ENCODE assay signal across 22 cellular contexts in genomic region chr4:177411996-177412395, GRCh38. TPM values are rescaled to one million over a fixed set of nuclear protein-coding genes. Genes with fewer than 3 reads are reported as not detected.
DNase-seq lines count a peak whose midpoint lies in the region; ATAC-seq, FAIRE-seq and TF ChIP-seq lines count a peak whose summit lies in the region.
"Had no signal": no experiment of that assay in that cellular context is flagged by ENCODE, and none has a peak within 500 bp of the region (broad histone marks: within the 10 kb centered on the region; RNA-seq: fewer than 3 reads in every experiment).

No MANE protein-coding gene starts in this region.

- CTCF ChIA-PET in HepG2 (lab: Yijun Ruan, JAX; ENCODE audit: low intra/inter-chr PET ratio, low total read pairs) = no interaction called here

- 29% methylated on average over 5 of the region's 5 CpGs for WGBS in liver
- WGBS in HepG2 (ENCODE audit: low lambda C conversion rate) = 10% methylated on average over 5 of the region's 5 CpGs
- 11 to 16% methylated on average over 5 of the region's 5 CpGs for WGBS in pancreas, 2 donors

- BruUV-seq in HepG2 (replicated peaks; lab: Mats Ljungman, UMichigan) = no TSS peak

- no peaks in the 10 kb centered on the region for H3K27me3 ChIP-seq in liver (ENCODE audit: control insufficient read depth in 4 of 4, insufficient read depth in 4 of 4, low read length in 3 of 4)
- no peaks in the 10 kb centered on the region for H3K27me3 ChIP-seq in HepG2 (ENCODE audit: control insufficient read depth in 1 of 2, insufficient read depth in 2 of 2, low read length in 2 of 2)
- no peaks in the 10 kb centered on the region for H3K27me3 ChIP-seq in pancreas
- H3K27me3 ChIP-seq: BE2C, BLaER1 had no signal

- TF ChIP-seq EP300 in HepG2 (IDR thresholded peaks at IDR 0.05; ENCODE audit: low read depth in 2 of 2, low read length in 2 of 2) (no peak), HepG2 (CRISPR knock-in tag; IDR thresholded peaks at IDR 0.05; ENCODE audit: borderline replicate concordance) (no peak)

- intact Hi-C loops in HepG2 (cut with micrococcal nuclease; ENCODE audit: unreplicated experiment) = no loop called here
- intact Hi-C loops in pancreas (cut with DNase I) = no loop called here

- POLR2A ChIA-PET in HepG2 (lab: Yijun Ruan, JAX) = interaction anchor here (1.8 kb wide), 1 partner anchor 30 kb away, joined by 6 read pairs; the partner anchor contains the start of gene AGA

- H3K4me1 ChIP-seq in liver (ENCODE audit: control insufficient read depth in 4 of 4, insufficient read depth in 4 of 4, low read length in 3 of 4) (peaks cover 4 to 16% (median 12%) of the 10 kb centered on the region in 4 donors), HepG2 (ENCODE audit: insufficient read depth, low read length) (no peaks in the 10 kb centered on the region), pancreas (peaks cover 0 to 6% (median 0%) of the 10 kb centered on the region in 3 donors)
- H3K4me1 ChIP-seq: A549, BE2C, BLaER1 had no signal

- H2AFZ ChIP-seq in HepG2 (ENCODE audit: low read length) = no peak overlapping the region

- no peak for TF ChIP-seq POLR2A in HepG2 (IDR thresholded peaks at IDR 0.05; ENCODE audit: insufficient read depth in 1 of 2, low read depth in 2 of 2, low read length in 2 of 2)

- no peaks in the 10 kb centered on the region for H4K20me1 ChIP-seq in HepG2 (ENCODE audit: insufficient read depth, low read length)
- H4K20me1 ChIP-seq: BLaER1 had no signal

- no peak for DNase-seq in HepG2 (ENCODE audit: low spot score)
- peak; percentile 47 for DNase-seq in left lobe of liver (ENCODE audit: low spot score)
- no peak for DNase-seq in pancreas
- DNase-seq in AML-193 (lab: John Stamatoyannopoulos, UW) = no peak
- DNase-seq: BE2C; C1 segment of cervical spinal cord; CD4-positive, alpha-beta memory T cell; CD4-positive, CD25-positive, alpha-beta regulatory T cell; CD8-positive, alpha-beta memory T cell; COR-L47; DMS79 treated with DMSO at 0.1 percent for 48 hours; GF-D8 had no signal

- TF ChIP-seq CTCF in liver (IDR thresholded peaks at IDR 0.05; ENCODE audit: low read depth, low read length, missing input control) = no peak
- TF ChIP-seq CTCF in HepG2 (CRISPR knock-in tag; IDR thresholded peaks at IDR 0.05) = no peak
- no peak for TF ChIP-seq CTCF in pancreas (IDR thresholded peaks at IDR 0.05)

- H3K79me2 ChIP-seq in HepG2 (ENCODE audit: insufficient read depth, low read length) = no peaks in the 10 kb centered on the region

- no peaks in the 10 kb centered on the region for H3K36me3 ChIP-seq in liver (ENCODE audit: control insufficient read depth in 4 of 4, insufficient read depth in 3 of 4, low read depth in 1 of 4, low read length in 3 of 4)
- no peaks in the 10 kb centered on the region for H3K36me3 ChIP-seq in HepG2 (replicated peaks in 1 of 2; ENCODE audit: control insufficient read depth in 1 of 2, insufficient read depth in 2 of 2, low read length in 2 of 2)
- no peaks in the 10 kb centered on the region for H3K36me3 ChIP-seq in pancreas
- H3K36me3 ChIP-seq: BE2C, BLaER1 had no signal

- H3K4me2 ChIP-seq in HepG2 (ENCODE audit: low read depth, low read length) = no peak overlapping the region
- H3K4me2 ChIP-seq: A549, BLaER1 had no signal

- peak overlapping the region; percentile 15 to 28 for H3K27ac ChIP-seq in liver (ENCODE audit: low read depth in 1 of 2, low read length in 2 of 2)
- H3K27ac ChIP-seq in HepG2 (ENCODE audit: extremely low read length, insufficient read depth, low read length) = no peak overlapping the region
- no peak overlapping the region for H3K27ac ChIP-seq in pancreas
- H3K27ac ChIP-seq: 22Rv1, A549, BLaER1 had no signal

- ATAC-seq in HepG2 (no peak), left lobe of liver (peak; percentile 77), pancreas (peak in 3 of 4 donors; percentile 40 to 51 (median 44)), GM21723 (IDR thresholded peaks at IDR 0.05; ENCODE audit: unreplicated experiment) (no peak)
- ATAC-seq: A549, GM12878 had no signal

- FAIRE-seq in HepG2 (lab: Jason Lieb, UNC) = no peak
- no peak for FAIRE-seq in pancreas (lab: Jason Lieb, UNC)
- FAIRE-seq: A549, D721Med, G401.6, GM12878, GM12892, GM18507 had no signal

- H3K9ac ChIP-seq in liver (ENCODE audit: low read depth in 1 of 2, low read length in 2 of 2) (no peak overlapping the region), HepG2 (ENCODE audit: insufficient read depth, low read depth, low read length) (no peak overlapping the region)
- H3K9ac ChIP-seq: BLaER1 had no signal

- H3K9me3 ChIP-seq in liver (ENCODE audit: control insufficient read depth in 4 of 4, low read length in 3 of 4) = no peaks in the 10 kb centered on the region
- no peaks in the 10 kb centered on the region for H3K9me3 ChIP-seq in HepG2 (ENCODE audit: low read length)
- no peaks in the 10 kb centered on the region for H3K9me3 ChIP-seq in pancreas
- H3K9me3 ChIP-seq: A549, BE2C had no signal

- TF ChIP-seq RAD21 in liver (IDR thresholded peaks at IDR 0.05) = peak in 1 of 2 donors; percentile 29
- no peak for TF ChIP-seq RAD21 in HepG2 (CRISPR knock-in tag; IDR thresholded peaks at IDR 0.05)

- H3K4me3 ChIP-seq in liver (ENCODE audit: low read depth in 1 of 3, low read length in 3 of 3) (no peak overlapping the region), HepG2 (replicated peaks in 1 of 3; ENCODE audit: insufficient read depth in 1 of 3, low read depth in 2 of 3, low read length in 3 of 3) (no peak overlapping the region), pancreas (no peak overlapping the region)
- H3K4me3 ChIP-seq: A549, BLaER1, GM12878 had no signal

- in situ Hi-C loops in HepG2 (cut with HindIII; ENCODE audit: extremely low pct_ligation_motif_present, low pct_unique_long_range_greater_than_20kb) = no loop called here

TF ChIP-seq in liver, 16 proteins besides CTCF, POLR2A, EP300 and RAD21 (continues in another document):
- TF ChIP-seq HNF4A (conservative IDR thresholded peaks at IDR 0.05) (peak; percentile 30 to 55), RXRA (IDR thresholded peaks at IDR 0.05) (peak; percentile 47 to 61), FOXA1 (IDR thresholded peaks at IDR 0.05) (peak; percentile 45), HNF4G (IDR thresholded peaks at IDR 0.05) (no peak), JUND (IDR thresholded peaks at IDR 0.05) (peak in 1 of 2 donors; percentile 53), SP1 (IDR thresholded peaks at IDR 0.05) (peak; percentile 57), MAX (IDR thresholded peaks at IDR 0.05) (peak; percentile 26)

TF ChIP-seq in HepG2, 621 proteins besides CTCF, POLR2A, EP300 and RAD21 (continues in another document):
- TF ChIP-seq ZNF460 (CRISPR knock-in tag; IDR thresholded peaks at IDR 0.05; ENCODE audit: borderline replicate concordance) (no peak), NR3C1 (CRISPR knock-in tag; IDR thresholded peaks at IDR 0.05) (no peak), CHD2 (IDR thresholded peaks at IDR 0.05; ENCODE audit: low read depth, low read length) (no peak), ZFP82 (CRISPR knock-in tag; IDR thresholded peaks at IDR 0.05; ENCODE audit: borderline replicate concordance) (no peak), AKAP8 (CRISPR knock-in tag; IDR thresholded peaks at IDR 0.05) (no peak), ZNF75D (CRISPR knock-in tag; IDR thresholded peaks at IDR 0.05; ENCODE audit: borderline replicate concordance) (no peak), ZNF7 (CRISPR knock-in tag; IDR thresholded peaks at IDR 0.05) (no peak), PHF20 (CRISPR knock-in tag; IDR thresholded peaks at IDR 0.05) (no peak), ZNF558 (CRISPR knock-in tag; IDR thresholded peaks at IDR 0.05; ENCODE audit: borderline replicate concordance) (no peak), KLF13 (CRISPR knock-in tag; IDR thresholded peaks at IDR 0.05) (no peak), MBD4 (IDR thresholded peaks at IDR 0.05; ENCODE audit: borderline replicate concordance, low read length) (no peak), ZNF513 (CRISPR knock-in tag; conservative IDR thresholded peaks at IDR 0.05) (no peak)

RNA-seq across cellular contexts. Expression of gene AGA, which starts 30.2 kb away (rescaled TPM):
- total RNA-seq in liver (10 to 100 TPM; 36.7 to 38.4 TPM), HepG2 (2016; rRNA removed; fragmentation: Illumina TruSeq; extraction: Trizol) (12.2 and 22.3 TPM in 2 replicates), left lobe of liver (13.7 TPM), pancreas (10 to 100 TPM in 5 of 6 donors, 1 to 10 TPM in 1; 6.7 to 15.2 (median 13.4) TPM)
- polyA plus RNA-seq in liver (10 to 100 TPM; 12.9 to 34.6 TPM), HepG2 (2011; rRNA removed) (21.2 and 21.9 TPM in 2 replicates), pancreas (10 to 100 TPM in 1 of 2 donors, 1 to 10 TPM in 1; 5.5 to 16.7 TPM)
- total RNA-seq in HepG2 (2016; cell fraction: cytosol; rRNA removed; fragmentation: Illumina TruSeq; extraction: Trizol; ENCODE audit: low read depth) = 2.9 and 5.1 TPM in 2 replicates
- 14.5 and 23.2 TPM in 2 replicates for total RNA-seq in HepG2 (2016; cell fraction: insoluble cytoplasmic fraction; rRNA removed; fragmentation: Illumina TruSeq; extraction: Trizol)
- total RNA-seq in HepG2 (2016; cell fraction: membrane; rRNA removed; fragmentation: Illumina TruSeq; extraction: Trizol) = 5.5 and 7.9 TPM in 2 replicates
- total RNA-seq in HepG2 (2016; cell fraction: nucleus; rRNA removed; fragmentation: Illumina TruSeq; extraction: Trizol) = 13.4 and 20.8 TPM in 2 replicates
- polyA plus RNA-seq in HepG2 (2011; cell fraction: cytosol; rRNA removed) = 17.7 and 24.9 TPM in 2 replicates
- polyA plus RNA-seq in HepG2 (2011; cell fraction: nucleus; rRNA removed) = 13.2 and 20.0 TPM in 2 replicates
- 25.3 and 27.5 TPM in 2 replicates for polyA plus RNA-seq in HepG2 (2012)
- polyA plus RNA-seq in HepG2 (2016; cell fraction: cytosol; fragmentation: Illumina TruSeq; extraction: Trizol; ENCODE audit: low read depth) = 3.2 and 3.5 TPM in 2 replicates
- polyA plus RNA-seq in HepG2 (2016; cell fraction: insoluble cytoplasmic fraction; fragmentation: Illumina TruSeq; extraction: Trizol; ENCODE audit: low read depth) = 9.8 and 10.5 TPM in 2 replicates
- polyA plus RNA-seq in HepG2 (2016; cell fraction: membrane; fragmentation: Illumina TruSeq; extraction: Trizol; ENCODE audit: low read depth) = 5.9 TPM in 2 replicates
- 17.2 and 24.0 TPM in 2 replicates for polyA plus RNA-seq in HepG2 (2016; cell fraction: nucleus; fragmentation: Illumina TruSeq; extraction: Trizol; ENCODE audit: insufficient read depth, low read depth)
- 9.0 and 18.1 TPM in 2 replicates for polyA minus RNA-seq in HepG2 (2011; rRNA and poly(A)+ RNA removed; ENCODE audit: low replicate concordance)
- 16.5 and 22.6 TPM in 2 replicates for polyA minus RNA-seq in HepG2 (2011; cell fraction: cytosol; rRNA and poly(A)+ RNA removed)
- polyA minus RNA-seq in HepG2 (2011; cell fraction: nucleus; rRNA and poly(A)+ RNA removed) = 14.7 and 27.5 TPM in 2 replicates

Comparison
In these comparisons a context has a peak if more than half of its experiments do, and no peak if none do; other contexts are left out.
1. H3K27ac ChIP-seq: peak in liver (2 of 2); none in HepG2 (single experiment) and pancreas (0 of 4).
2. ATAC-seq: peak in left lobe of liver (single experiment) and pancreas (3 of 4); none in HepG2 (single experiment) and GM21723 (single experiment).